Comparison of ENCODE assay signal across 10 cellular contexts in genomic region chr18:4453712-4454547, GRCh38. TPM values are rescaled to one million over a fixed set of nuclear protein-coding genes. Genes with fewer than 3 reads are reported as not detected.
DNase-seq lines count a peak whose midpoint lies in the region; ATAC-seq and TF ChIP-seq lines count a peak whose summit lies in the region.
"Had no signal": no experiment of that assay in that cellular context is flagged by ENCODE, and none has a peak within 500 bp of the region (broad histone marks: within the 10 kb centered on the region; RNA-seq: fewer than 3 reads in every experiment).

No MANE protein-coding gene starts in this region.

- H3K27me3 ChIP-seq in KMS-11 (ENCODE audit: insufficient read depth, low read depth): no peaks in the 10 kb centered on the region

- peak overlapping the region; percentile 49; the same call in 1 of the 2 replicates for H3K9ac ChIP-seq in KMS-11

- peak overlapping the region; percentile 66 for H2AFZ ChIP-seq in KMS-11 (ENCODE audit: low read depth)

- no peak for ATAC-seq in GM19452 (IDR thresholded peaks at IDR 0.05; ENCODE audit: unreplicated experiment)
- no peak for ATAC-seq in effector memory CD8-positive, alpha-beta T cell (replicated peaks)
- ATAC-seq in GM21367 (IDR thresholded peaks at IDR 0.05; ENCODE audit: unreplicated experiment): no peak

- peaks cover 15% of the 10 kb centered on the region for H3K4me1 ChIP-seq in KMS-11 (ENCODE audit: low read depth, poor library complexity, severe bottlenecking)

- no peak overlapping the region for H3K27ac Mint-ChIP-seq in effector memory CD8-positive, alpha-beta T cell

- H3K4me1 Mint-ChIP-seq in effector memory CD8-positive, alpha-beta T cell (ENCODE audit: low read depth in 2 of 2): no peaks in the 10 kb centered on the region

- no peaks in the 10 kb centered on the region for H3K36me3 ChIP-seq in KMS-11 (ENCODE audit: insufficient read depth)

- H3K36me3 Mint-ChIP-seq in effector memory CD8-positive, alpha-beta T cell (ENCODE audit: insufficient read depth): no peaks in the 10 kb centered on the region

- no peak for TF ChIP-seq CTCF in KMS-11 (conservative IDR thresholded peaks at IDR 0.05; ENCODE audit: low read depth, low read length)
- no peak for TF ChIP-seq CTCF in fibroblast of villous mesenchyme (IDR thresholded peaks at IDR 0.05; ENCODE audit: insufficient read depth, low read depth, low read length)

- no peak overlapping the region for H3K4me3 Mint-ChIP-seq in effector memory CD8-positive, alpha-beta T cell

- H3K27ac ChIP-seq in KMS-11: no peak overlapping the region

- H3K79me2 ChIP-seq in KMS-11 (ENCODE audit: insufficient read depth, low read depth): no peaks in the 10 kb centered on the region

- peaks cover 5 to 12% of the 10 kb centered on the region in 2 donors for H3K9me3 Mint-ChIP-seq in effector memory CD8-positive, alpha-beta T cell

- peak overlapping the region; percentile 36; the same call in 1 of the 2 replicates for H3K4me2 ChIP-seq in KMS-11

- intact Hi-C loops in posterior vena cava (cut with DNase I): no loop called here

- H3K4me3 ChIP-seq in KMS-11 (IDR thresholded peaks at IDR 0.05; ENCODE audit: insufficient read depth, low read depth, low read length): no peak overlapping the region
- H3K4me3 ChIP-seq in fibroblast of villous mesenchyme (ENCODE audit: low read depth, low read length): peak overlapping the region; percentile 54

- no peaks in the 10 kb centered on the region for H4K20me1 ChIP-seq in KMS-11 (ENCODE audit: insufficient read depth)

- DNase-seq in ELF-1 (ENCODE audit: low read depth, low spot score): peak; percentile 75
- no peak for DNase-seq in fibroblast of villous mesenchyme (ENCODE audit: low read depth)
- DNase-seq in posterior vena cava (ENCODE audit: low spot score): peak; percentile 78
- no peak for DNase-seq in effector memory CD8-positive, alpha-beta T cell
- DNase-seq in ureter (ENCODE audit: low spot score): no peak

- peaks cover 17 to 26% of the 10 kb centered on the region in 2 donors for H3K27me3 Mint-ChIP-seq in effector memory CD8-positive, alpha-beta T cell

RNA-seq across cellular contexts. Expression of gene DLGAP1, which starts 1.2 kb away (rescaled TPM):
- under 0.01 and 0.86 TPM in 2 replicates for total RNA-seq in fibroblast of villous mesenchyme
- under 1 TPM; 0.05 to 0.32 TPM for total RNA-seq in posterior vena cava
- total RNA-seq in ureter: 0.52 TPM
- total RNA-seq: activated CD8-positive, alpha-beta memory T cell treated with anti-CD3 and anti-CD28 coated beads for 36 hours; HT1080 had no signal

Comparison
In these comparisons a context has a peak if more than half of its experiments do, and no peak if none do; other contexts are left out.
1. DNase-seq: peak in ELF-1 (single experiment) and posterior vena cava (single experiment); none in fibroblast of villous mesenchyme (single experiment), effector memory CD8-positive, alpha-beta T cell (0 of 3) and ureter (single experiment).